ENCODE assay signal across 34 cellular contexts in the genomic region with DNA sequence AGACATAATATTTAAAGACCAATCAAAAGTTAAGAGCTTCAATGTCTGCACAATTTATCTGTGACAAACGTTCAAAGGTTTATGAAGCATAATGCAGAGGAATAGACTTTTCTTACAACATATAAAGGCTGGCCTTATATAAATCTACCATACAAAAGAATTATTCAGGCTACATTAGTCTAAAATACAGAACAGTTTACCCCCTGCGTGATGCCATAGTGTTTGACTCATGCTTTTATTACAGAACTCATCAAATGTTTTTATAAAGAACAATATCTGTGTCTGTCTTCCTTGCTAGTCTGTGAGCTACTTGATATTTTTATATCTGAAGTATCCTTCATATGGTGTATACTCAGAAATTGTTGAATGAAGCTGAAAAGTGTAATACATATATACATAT.
"Had no signal": no experiment of that assay in that cellular context is flagged by ENCODE, and none has a peak within 500 bp of the region (broad histone marks: within the 10 kb centered on the region; RNA-seq: fewer than 3 reads in every experiment).

No MANE protein-coding gene starts in this region.

- H3K9ac ChIP-seq: KMS-11 had no signal

- DNase-seq: Karpas-422, Kasumi-1, KG1, MG63, MM.1S, MV-4-11, NCI-H1048, NCI-H1092, NCI-H1092 treated with DMSO at 0.1 percent for 48 hours, NCI-H1105, NCI-H1105 treated with DMSO at 0.1 percent for 48 hours, NCI-H1417, NCI-H1417 treated with DMSO at 0.1 percent for 48 hours, NCI-H1436, NCI-H1436 treated with DMSO at 0.1 percent for 48 hours, NCI-H1694, NCI-H1694 treated with DMSO at 0.1 percent for 48 hours, NCI-H187, NCI-H187 treated with DMSO at 0.1 percent for 48 hours, NCI-H1930, NCI-H2029, NCI-H2029 treated with DMSO at 0.1 percent for 48 hours, NCI-H2081, NCI-H2081 treated with DMSO at 0.1 percent for 48 hours, NCI-H2107, NCI-H2171, NCI-H2171 treated with DMSO at 0.1 percent for 48 hours, NCI-H2227 treated with DMSO at 0.1 percent for 48 hours, NCI-H226, NCI-H345, NCI-H446, NCI-H446 treated with DMSO at 0.1 percent for 48 hours, NCI-H510A had no signal

- H3K36me3 ChIP-seq: MG63 had no signal

- H3K4me2 ChIP-seq: KMS-11 had no signal

- H3K9me3 ChIP-seq: MG63 had no signal

- H3K4me3 ChIP-seq: MG63 had no signal

- H3K27ac ChIP-seq: KMS-11 had no signal

- H3K27me3 ChIP-seq: MG63 had no signal
